1 cellular context compared by ENCODE assay signal in the genomic region with DNA sequence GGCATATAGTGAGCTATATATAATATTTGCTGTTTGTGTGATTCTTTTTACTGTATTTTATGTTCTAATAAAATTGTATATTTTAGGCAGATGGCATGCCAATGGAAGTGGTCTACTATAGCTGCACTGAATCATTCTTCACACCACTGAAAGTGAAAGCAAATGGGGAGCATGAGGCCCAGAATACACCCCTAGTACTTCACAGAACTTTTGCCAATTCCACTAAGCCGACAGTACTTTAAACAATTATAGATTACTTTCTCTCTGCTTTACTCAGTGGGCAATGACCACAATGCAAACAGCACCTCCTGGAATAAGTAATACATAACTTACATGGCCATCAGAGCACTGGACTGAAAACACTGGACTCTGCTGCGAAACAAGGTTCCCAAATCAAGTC.
TF ChIP-seq lines count a peak whose summit lies in the region.

No MANE protein-coding gene starts in this region.

TF ChIP-seq in GM12878, 131 proteins besides CTCF, POLR2A, EP300 and RAD21 (continued from another document):
- TF ChIP-seq YY1 (IDR thresholded peaks at IDR 0.05; ENCODE audit: low read depth, low read length) = no peak
- no peak for TF ChIP-seq SMAD5 (IDR thresholded peaks at IDR 0.05; ENCODE audit: low read depth)
- TF ChIP-seq ESRRA (IDR thresholded peaks at IDR 0.05; ENCODE audit: low read length) = no peak
- TF ChIP-seq, protein P1, sequence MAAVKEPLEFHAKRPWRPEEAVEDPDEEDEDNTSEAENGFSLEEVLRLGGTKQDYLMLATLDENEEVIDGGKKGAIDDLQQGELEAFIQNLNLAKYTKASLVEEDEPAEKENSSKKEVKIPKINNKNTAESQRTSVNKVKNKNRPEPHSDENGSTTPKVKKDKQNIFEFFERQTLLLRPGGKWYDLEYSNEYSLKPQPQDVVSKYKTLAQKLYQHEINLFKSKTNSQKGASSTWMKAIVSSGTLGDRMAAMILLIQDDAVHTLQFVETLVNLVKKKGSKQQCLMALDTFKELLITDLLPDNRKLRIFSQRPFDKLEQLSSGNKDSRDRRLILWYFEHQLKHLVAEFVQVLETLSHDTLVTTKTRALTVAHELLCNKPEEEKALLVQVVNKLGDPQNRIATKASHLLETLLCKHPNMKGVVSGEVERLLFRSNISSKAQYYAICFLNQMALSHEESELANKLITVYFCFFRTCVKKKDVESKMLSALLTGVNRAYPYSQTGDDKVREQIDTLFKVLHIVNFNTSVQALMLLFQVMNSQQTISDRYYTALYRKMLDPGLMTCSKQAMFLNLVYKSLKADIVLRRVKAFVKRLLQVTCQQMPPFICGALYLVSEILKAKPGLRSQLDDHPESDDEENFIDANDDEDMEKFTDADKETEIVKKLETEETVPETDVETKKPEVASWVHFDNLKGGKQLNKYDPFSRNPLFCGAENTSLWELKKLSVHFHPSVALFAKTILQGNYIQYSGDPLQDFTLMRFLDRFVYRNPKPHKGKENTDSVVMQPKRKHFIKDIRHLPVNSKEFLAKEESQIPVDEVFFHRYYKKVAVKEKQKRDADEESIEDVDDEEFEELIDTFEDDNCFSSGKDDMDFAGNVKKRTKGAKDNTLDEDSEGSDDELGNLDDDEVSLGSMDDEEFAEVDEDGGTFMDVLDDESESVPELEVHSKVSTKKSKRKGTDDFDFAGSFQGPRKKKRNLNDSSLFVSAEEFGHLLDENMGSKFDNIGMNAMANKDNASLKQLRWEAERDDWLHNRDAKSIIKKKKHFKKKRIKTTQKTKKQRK (IDR thresholded peaks at IDR 0.05; ENCODE audit: low read depth, low read length) = no peak
